In the genomic region with DNA sequence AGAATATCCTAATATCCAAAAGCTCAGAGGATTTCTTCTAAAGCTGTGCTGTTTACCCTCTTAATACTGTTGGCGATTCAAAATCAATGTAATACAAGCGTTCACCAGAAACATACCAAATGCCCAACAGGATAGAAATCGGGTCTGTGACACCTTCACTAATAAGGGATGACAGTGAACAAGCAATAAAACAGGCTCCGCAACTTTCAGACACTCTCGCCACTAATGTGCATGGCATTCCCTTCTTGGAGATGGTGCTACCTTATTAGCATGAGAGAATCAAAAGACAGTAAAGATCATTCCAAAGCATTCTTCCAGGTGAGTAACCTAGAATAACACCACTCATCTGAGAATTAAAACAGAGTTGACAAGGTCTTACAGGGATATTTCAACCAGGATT, we compare ENCODE assay signal across 38 cellular contexts.
"Had no signal": no experiment of that assay in that cellular context is flagged by ENCODE, and none has a peak within 500 bp of the region (broad histone marks: within the 10 kb centered on the region; RNA-seq: fewer than 3 reads in every experiment).

No MANE protein-coding gene starts in this region.

- H3K36me3 ChIP-seq: ascending aorta, cardiac muscle cell, WERI-Rb-1 had no signal

- H3K27ac ChIP-seq: ascending aorta, cardiac muscle cell, WERI-Rb-1 had no signal

- H3K4me3 ChIP-seq: ascending aorta, cardiac muscle cell had no signal

- DNase-seq: activated CD4-positive, alpha-beta memory T cell treated with anti-CD3 and anti-CD28 coated beads, Interleukin-2, amount 10 ng/mL, durations not matched to agents 7 days and 5 days; activated CD4-positive, alpha-beta T cell treated with anti-CD3 and anti-CD28 coated beads for 1 hour; activated CD4-positive, alpha-beta T cell treated with anti-CD3 and anti-CD28 coated beads for 36 hours; activated CD4-positive, alpha-beta T cell treated with anti-CD3 and anti-CD28 coated beads for 48 hours; activated CD4-positive, alpha-beta T cell treated with anti-CD3 and anti-CD28 coated beads, Interleukin-2, amount 10 ng/mL, durations not matched to agents 7 days and 5 days; activated CD4-positive, alpha-beta T cell treated with anti-CD3 and anti-CD28 coated beads, Interleukin-2, amount 50 U/mL, for 48 hours; activated CD4-positive, CD25-positive, alpha-beta regulatory T cell; activated CD8-positive, alpha-beta memory T cell treated with anti-CD3 and anti-CD28 coated beads for 24 hours; activated CD8-positive, alpha-beta memory T cell treated with anti-CD3 and anti-CD28 coated beads, Interleukin-2, amount 10 ng/mL, durations not matched to agents 7 days and 5 days; activated CD8-positive, alpha-beta memory T cell treated with anti-CD3 and anti-CD28 coated beads, Interleukin-2, amount 50 U/mL, for 48 hours; activated CD8-positive, alpha-beta T cell treated with anti-CD3 and anti-CD28 coated beads, Interleukin-2, amount 10 ng/mL, durations not matched to agents 7 days and 5 days; activated effector memory CD4-positive, alpha-beta T cell treated with Interleukin-2 at 50 U/mL for 16 hours; activated gamma-delta T cell; activated naive CD4-positive, alpha-beta T cell treated with anti-CD3 and anti-CD28 coated beads, Interleukin-2, amount 10 ng/mL, durations not matched to agents 7 days and 5 days; activated naive CD4-positive, alpha-beta T cell treated with Interleukin-2 at 50 U/mL for 16 hours; activated naive CD8-positive, alpha-beta T cell treated with anti-CD3 and anti-CD28 coated beads, Interleukin-2, amount 10 ng/mL, durations not matched to agents 7 days and 5 days; activated naive CD8-positive, alpha-beta T cell treated with anti-CD3 and anti-CD28 coated beads, Interleukin-2, amount 50 U/mL, for 24 hours; activated T-cell treated with anti-CD3 and anti-CD28 coated beads, Interleukin-2, amount 50 U/mL, for 24 hours; activated T-cell treated with anti-CD3 and anti-CD28 coated beads, Interleukin-2, amount 50 U/mL, for 48 hours; amygdala; anterior cingulate cortex; caudate nucleus; cerebellar nuclear complex; T-helper 1 cell; T-helper 2 cell; T-helper 9 cell; WERI-Rb-1 had no signal

- H3K4me1 Mint-ChIP-seq: activated CD4-positive, alpha-beta memory T cell treated with anti-CD3 and anti-CD28 coated beads, Interleukin-2, amount 10 ng/mL, durations not matched to agents 7 days and 5 days; activated CD4-positive, alpha-beta T cell treated with anti-CD3 and anti-CD28 coated beads, Interleukin-2, amount 10 ng/mL, durations not matched to agents 7 days and 5 days; activated CD8-positive, alpha-beta memory T cell treated with anti-CD3 and anti-CD28 coated beads, Interleukin-2, amount 10 ng/mL, durations not matched to agents 7 days and 5 days; activated naive CD4-positive, alpha-beta T cell treated with anti-CD3 and anti-CD28 coated beads, Interleukin-2, amount 10 ng/mL, durations not matched to agents 7 days and 5 days; activated naive CD8-positive, alpha-beta T cell treated with anti-CD3 and anti-CD28 coated beads, Interleukin-2, amount 10 ng/mL, durations not matched to agents 7 days and 5 days; central memory CD8-positive, alpha-beta T cell had no signal

- H3K27ac Mint-ChIP-seq: activated CD4-positive, alpha-beta memory T cell treated with anti-CD3 and anti-CD28 coated beads, Interleukin-2, amount 10 ng/mL, durations not matched to agents 7 days and 5 days; activated CD4-positive, alpha-beta T cell treated with anti-CD3 and anti-CD28 coated beads for 36 hours; activated CD4-positive, alpha-beta T cell treated with anti-CD3 and anti-CD28 coated beads, Interleukin-2, amount 10 ng/mL, durations not matched to agents 7 days and 5 days; activated CD8-positive, alpha-beta memory T cell treated with anti-CD3 and anti-CD28 coated beads, Interleukin-2, amount 10 ng/mL, durations not matched to agents 7 days and 5 days; activated CD8-positive, alpha-beta T cell treated with anti-CD3 and anti-CD28 coated beads, Interleukin-2, amount 10 ng/mL, durations not matched to agents 7 days and 5 days; activated naive CD4-positive, alpha-beta T cell treated with anti-CD3 and anti-CD28 coated beads, Interleukin-2, amount 10 ng/mL, durations not matched to agents 7 days and 5 days; activated naive CD4-positive, alpha-beta T cell treated with anti-CD3 and anti-CD28 coated beads, Interleukin-2, amount 50 U/mL, for 24 hours; activated naive CD8-positive, alpha-beta T cell treated with anti-CD3 and anti-CD28 coated beads, Interleukin-2, amount 10 ng/mL, durations not matched to agents 7 days and 5 days; activated T-helper 2 cell treated with anti-CD3 and anti-CD28 coated beads, Interferon-gamma antibody, Interleukin-2, Interleukin-4, amounts not matched to agents 10 μg/mL and 5 μg/mL and 100 μg/mL, durations not matched to agents 14 hours and 24 hours and 36 hours; brain; T-helper 1 cell treated with Interleukin-12 subunit alpha and Interleukin-12 subunit beta and Interleukin-4 antibody, amounts not matched to agents 30 μg/mL and 1 μg/mL, for 36 hours; T-helper 2 cell treated with Interferon-gamma antibody and Interleukin-4, amounts not matched to agents 5 μg/mL and 100 μg/mL, for 36 hours; WTC11 had no signal

- H3K36me3 Mint-ChIP-seq: activated CD8-positive, alpha-beta memory T cell treated with anti-CD3 and anti-CD28 coated beads, Interleukin-2, amount 10 ng/mL, durations not matched to agents 7 days and 5 days; activated naive CD4-positive, alpha-beta T cell treated with anti-CD3 and anti-CD28 coated beads, Interleukin-2, amount 10 ng/mL, durations not matched to agents 7 days and 5 days; activated naive CD4-positive, alpha-beta T cell treated with anti-CD3 and anti-CD28 coated beads, Interleukin-2, amount 50 U/mL, for 24 hours; activated naive CD8-positive, alpha-beta T cell; brain; WTC11 had no signal

- H3K4me3 Mint-ChIP-seq: activated CD4-positive, alpha-beta memory T cell treated with anti-CD3 and anti-CD28 coated beads, Interleukin-2, amount 10 ng/mL, durations not matched to agents 7 days and 5 days; activated CD4-positive, alpha-beta T cell treated with anti-CD3 and anti-CD28 coated beads for 36 hours; activated CD4-positive, alpha-beta T cell treated with anti-CD3 and anti-CD28 coated beads, Interleukin-2, amount 10 ng/mL, durations not matched to agents 7 days and 5 days; activated CD8-positive, alpha-beta memory T cell treated with anti-CD3 and anti-CD28 coated beads, Interleukin-2, amount 10 ng/mL, durations not matched to agents 7 days and 5 days; activated CD8-positive, alpha-beta T cell treated with anti-CD3 and anti-CD28 coated beads, Interleukin-2, amount 10 ng/mL, durations not matched to agents 7 days and 5 days; activated naive CD4-positive, alpha-beta T cell treated with anti-CD3 and anti-CD28 coated beads, Interleukin-2, amount 10 ng/mL, durations not matched to agents 7 days and 5 days; activated naive CD4-positive, alpha-beta T cell treated with anti-CD3 and anti-CD28 coated beads, Interleukin-2, amount 50 U/mL, for 24 hours; activated naive CD8-positive, alpha-beta T cell; activated naive CD8-positive, alpha-beta T cell treated with anti-CD3 and anti-CD28 coated beads, Interleukin-2, amount 10 ng/mL, durations not matched to agents 7 days and 5 days; activated naive CD8-positive, alpha-beta T cell treated with anti-CD3 and anti-CD28 coated beads, Interleukin-2, amount 50 U/mL, for 24 hours; activated T-cell treated with anti-CD3 and anti-CD28 coated beads, Interleukin-2, amount 50 U/mL, for 24 hours; brain; central memory CD8-positive, alpha-beta T cell; T-helper 1 cell treated with Interleukin-12 subunit alpha and Interleukin-12 subunit beta and Interleukin-4 antibody, amounts not matched to agents 30 μg/mL and 1 μg/mL, for 36 hours; T-helper 2 cell treated with Interferon-gamma antibody and Interleukin-4, amounts not matched to agents 5 μg/mL and 100 μg/mL, for 36 hours; WTC11 had no signal

- H3K9me3 Mint-ChIP-seq: activated CD4-positive, alpha-beta T cell treated with anti-CD3 and anti-CD28 coated beads, Interleukin-2, amount 10 ng/mL, durations not matched to agents 7 days and 5 days; activated naive CD4-positive, alpha-beta T cell treated with anti-CD3 and anti-CD28 coated beads, Interleukin-2, amount 50 U/mL, for 24 hours; T-helper 1 cell treated with Interleukin-12 subunit alpha and Interleukin-12 subunit beta and Interleukin-4 antibody, amounts not matched to agents 30 μg/mL and 1 μg/mL, for 36 hours; T-helper 2 cell treated with Interferon-gamma antibody and Interleukin-4, amounts not matched to agents 5 μg/mL and 100 μg/mL, for 36 hours had no signal

- ATAC-seq: activated CD4-positive, alpha-beta T cell treated with anti-CD3 and anti-CD28 coated beads for 36 hours; activated CD4-positive, CD25-positive, alpha-beta regulatory T cell treated with anti-CD3 and anti-CD28 coated beads, Interleukin-2, amount 50 U/mL, for 24 hours; activated CD8-positive, alpha-beta memory T cell treated with anti-CD3 and anti-CD28 coated beads, Interleukin-2, amount 10 ng/mL, durations not matched to agents 7 days and 5 days; activated CD8-positive, alpha-beta T cell treated with anti-CD3 and anti-CD28 coated beads, Interleukin-2, amount 10 ng/mL, durations not matched to agents 7 days and 5 days; activated naive CD8-positive, alpha-beta T cell treated with anti-CD3 and anti-CD28 coated beads, Interleukin-2, amount 50 U/mL, for 24 hours; WTC11 had no signal

- H3K27me3 Mint-ChIP-seq: activated CD4-positive, alpha-beta memory T cell treated with anti-CD3 and anti-CD28 coated beads, Interleukin-2, amount 10 ng/mL, durations not matched to agents 7 days and 5 days; activated CD4-positive, alpha-beta T cell treated with anti-CD3 and anti-CD28 coated beads for 36 hours; activated CD4-positive, alpha-beta T cell treated with anti-CD3 and anti-CD28 coated beads, Interleukin-2, amount 10 ng/mL, durations not matched to agents 7 days and 5 days; activated CD8-positive, alpha-beta memory T cell treated with anti-CD3 and anti-CD28 coated beads, Interleukin-2, amount 10 ng/mL, durations not matched to agents 7 days and 5 days; activated naive CD4-positive, alpha-beta T cell treated with anti-CD3 and anti-CD28 coated beads, Interleukin-2, amount 50 U/mL, for 24 hours; activated naive CD8-positive, alpha-beta T cell; activated naive CD8-positive, alpha-beta T cell treated with anti-CD3 and anti-CD28 coated beads, Interleukin-2, amount 10 ng/mL, durations not matched to agents 7 days and 5 days; activated naive CD8-positive, alpha-beta T cell treated with anti-CD3 and anti-CD28 coated beads, Interleukin-2, amount 50 U/mL, for 24 hours; activated T-cell treated with anti-CD3 and anti-CD28 coated beads, Interleukin-2, amount 50 U/mL, for 24 hours; central memory CD8-positive, alpha-beta T cell had no signal

- H3K27me3 ChIP-seq: ascending aorta, cardiac muscle cell had no signal

- H3K4me1 ChIP-seq: ascending aorta had no signal
